8 cellular contexts compared by ENCODE assay signal in the genomic region with DNA sequence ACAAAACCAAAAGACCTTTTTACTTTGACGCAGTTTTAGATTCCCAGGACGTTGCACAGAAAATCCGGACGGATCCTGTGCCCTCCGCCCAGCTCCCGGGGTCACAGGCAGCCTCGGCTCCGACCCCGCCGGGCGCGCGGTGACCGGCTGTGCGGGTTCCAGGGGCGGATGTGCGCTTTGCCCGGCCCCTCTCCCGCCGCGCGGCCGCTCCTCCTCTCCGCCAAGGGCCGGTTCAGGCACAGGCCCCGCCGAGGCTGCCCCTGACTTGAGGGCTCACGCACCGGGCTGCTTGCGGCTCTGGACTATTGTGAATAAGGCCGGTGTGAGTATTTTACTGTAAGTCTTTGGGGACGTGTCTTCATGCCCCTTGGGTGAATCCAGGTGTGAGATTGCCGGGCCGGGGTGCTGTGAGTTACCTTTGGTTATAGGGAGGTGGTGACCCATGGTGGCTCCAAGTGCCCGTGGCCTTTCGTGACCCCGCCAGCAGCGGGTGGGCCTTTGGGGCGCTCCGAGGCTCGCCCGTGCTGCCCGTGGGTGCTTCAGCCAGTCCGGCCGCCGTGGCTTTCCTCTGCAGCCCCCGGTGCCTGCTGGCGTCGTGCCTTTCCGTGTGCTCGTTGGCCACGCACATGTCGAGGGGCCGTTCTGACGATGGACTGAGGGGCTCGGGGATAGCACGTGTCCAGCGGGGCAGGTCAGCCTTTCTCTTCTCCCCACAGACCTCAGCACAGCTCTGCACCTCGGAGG. TPM values are rescaled to one million over a fixed set of nuclear protein-coding genes. Genes with fewer than 3 reads are reported as not detected.
A peak's percentile ranks its signal among the peaks of the same experiment; 100 is the strongest.
DNase-seq lines count a peak whose midpoint lies in the region; ATAC-seq and TF ChIP-seq lines count a peak whose summit lies in the region.

No MANE protein-coding gene starts in this region.

- peak overlapping the region in 2 of 5 experiments; percentile 53 to 70 for H3K27ac Mint-ChIP-seq in brain

- H3K36me3 ChIP-seq in upper lobe of left lung, result no peaks in the 10 kb centered on the region

- 29 to 51% methylated on average over 44 to 49 of the region's 59 CpGs for WGBS in lower leg skin, 2 donors
- 38 to 39% methylated on average over 44 to 53 of the region's 59 CpGs for whole genome bisulfite sequencing in upper lobe of left lung, 2 donors

- no peaks in the 10 kb centered on the region for H3K36me3 Mint-ChIP-seq in brain

- ATAC-seq in HG03439 (IDR thresholded peaks at IDR 0.05; ENCODE audit: unreplicated experiment), result peak; percentile 30
- ATAC-seq in upper lobe of left lung (ENCODE audit: low FRiP score in 2 of 2), result peak in 1 of 2 donors; percentile 47

- peak overlapping the region; percentile 83 to 88 (median 86) for H3K4me3 Mint-ChIP-seq in brain

- intact Hi-C loops in lower leg skin (cut with DNase I; ENCODE audit: low total_unique reads), result no loop called here

- H3K27me3 ChIP-seq in upper lobe of left lung, result no peaks in the 10 kb centered on the region

- peaks cover 12 to 23% (median 19%) of the 10 kb centered on the region in 4 donors for H3K4me1 ChIP-seq in upper lobe of left lung

- peak; percentile 15 for DNase-seq in stimulated activated CD8-positive, alpha-beta memory T cell treated with anti-CD3 and anti-CD28 coated beads, Interleukin-4, amount 100 ng/mL, for 24 hours (ENCODE audit: low read depth)
- no peak for DNase-seq in stimulated activated CD8-positive, alpha-beta memory T cell treated with anti-CD3 and anti-CD28 coated beads, Interleukin-4, amount 100 ng/mL, for 48 hours
- DNase-seq in lower leg skin (ENCODE audit: low spot score in 2 of 2) (no peak), upper lobe of left lung (peak in 1 of 2 donors; percentile 91), glomerular visceral epithelial cell (ENCODE audit: extremely low spot score) (no peak), NCI-H446 treated with DMSO at 0.1 percent for 48 hours (lab: John Stamatoyannopoulos, UW) (no peak)

- TF ChIP-seq EP300 in upper lobe of left lung (IDR thresholded peaks at IDR 0.05), result no peak

- peaks cover 0 to 39% (median 6%) of the 10 kb centered on the region in 4 donors for H3K9me3 ChIP-seq in upper lobe of left lung

- peak overlapping the region; percentile 59 to 83 (median 76) for H3K27ac ChIP-seq in upper lobe of left lung

- TF ChIP-seq CTCF in brain (conservative IDR thresholded peaks at IDR 0.05) (no peak), lower leg skin (IDR thresholded peaks at IDR 0.05) (no peak), upper lobe of left lung (IDR thresholded peaks at IDR 0.05) (peak in 1 of 6 experiments; percentile 4)

- H3K4me1 Mint-ChIP-seq in brain, result peaks cover 20% of the 10 kb centered on the region

- TF ChIP-seq POLR2A in lower leg skin (IDR thresholded peaks at IDR 0.05), result no peak
- TF ChIP-seq POLR2A in upper lobe of left lung (IDR thresholded peaks at IDR 0.05), result no peak

- H3K4me3 ChIP-seq in lower leg skin (ENCODE audit: low read depth, poor library complexity, severe bottlenecking) (peak overlapping the region; percentile 24), upper lobe of left lung (peak overlapping the region; percentile 46 to 63 (median 54))

- H3K27me3 Mint-ChIP-seq in brain, result peaks cover 5% of the 10 kb centered on the region

- H3K9me3 Mint-ChIP-seq in brain, result peaks cover 2 to 19% (median 11%) of the 10 kb centered on the region in 5 experiments

RNA-seq across cellular contexts. Expression of a gene that starts 45.9 kb away (rescaled TPM):
- 30.6 TPM for polyA plus RNA-seq in brain (ENCODE audit: insufficient read depth, low read depth, low replicate concordance)
- total RNA-seq in lower leg skin, result 10 to 100 TPM in 3 of 4 donors, 1 to 10 TPM in 1; 7.3 to 17.7 (median 14.1) TPM
- 10 to 100 TPM in 5 of 6 donors, 1 to 10 TPM in 1; 7.4 to 22.4 (median 19.2) TPM for total RNA-seq in upper lobe of left lung

RNA-seq across cellular contexts. Expression of a gene that starts 46.1 kb away (rescaled TPM):
- 19.3 TPM for polyA plus RNA-seq in brain (ENCODE audit: insufficient read depth, low read depth, low replicate concordance)
- total RNA-seq in lower leg skin (10 to 100 TPM; 11.1 to 31.8 (median 19.2) TPM), upper lobe of left lung (10 to 100 TPM in 5 of 6 donors, 1 to 10 TPM in 1; 8.7 to 23.5 (median 19.2) TPM)
